In genomic region chr1:177945943-177946650, GRCh38 we compare ENCODE assay signal across 9 cellular contexts. TPM values are rescaled to one million over a fixed set of nuclear protein-coding genes. Genes with fewer than 3 reads are reported as not detected.
DNase-seq lines count a peak whose midpoint lies in the region; ATAC-seq, FAIRE-seq and TF ChIP-seq lines count a peak whose summit lies in the region.
"Had no signal": no experiment of that assay in that cellular context is flagged by ENCODE, and none has a peak within 500 bp of the region (broad histone marks: within the 10 kb centered on the region; RNA-seq: fewer than 3 reads in every experiment).

No MANE protein-coding gene starts in this region.

- intact Hi-C loops in tibial artery (cut with DNase I; ENCODE audit: low total_unique reads) = no loop called here

- DNase-seq in NCI-H510A treated with DMSO at 0.1 percent for 48 hours (lab: John Stamatoyannopoulos, UW) = peak; percentile 59
- DNase-seq in NCI-H510A (lab: John Stamatoyannopoulos, UW) = no peak
- peak; percentile 84 for DNase-seq in Karpas-422
- DNase-seq in RCC 7860 (ENCODE audit: low spot score) = peak; percentile 25
- DNase-seq in bronchial epithelial cell (ENCODE audit: low read depth) = peak; percentile 74
- peak; percentile 89 for DNase-seq in left kidney (ENCODE audit: low read depth, low spot score)
- no peak for DNase-seq in tibial artery

- no peak overlapping the region for H3K9ac ChIP-seq in Karpas-422 (ENCODE audit: low read length)

- H3K4me3 ChIP-seq in Karpas-422 (ENCODE audit: low read length) = no peak overlapping the region
- H3K4me3 ChIP-seq in bronchial epithelial cell (ENCODE audit: low read depth, low read length) = no peak overlapping the region
- H3K4me3 ChIP-seq in tibial artery = no peak overlapping the region

- FAIRE-seq in RCC 7860 (lab: Jason Lieb, UNC) (no peak), bronchial epithelial cell (lab: Jason Lieb, UNC) (no peak)
- FAIRE-seq: frontal cortex had no signal

- H3K27me3 ChIP-seq in Karpas-422 (ENCODE audit: low read length) (no peaks in the 10 kb centered on the region), bronchial epithelial cell (ENCODE audit: control insufficient read depth, insufficient read depth, low read length) (no peaks in the 10 kb centered on the region), tibial artery (no peaks in the 10 kb centered on the region)

- no peaks in the 10 kb centered on the region for H3K79me2 ChIP-seq in Karpas-422 (ENCODE audit: low read length)

- no peaks in the 10 kb centered on the region for H3K9me2 ChIP-seq in Karpas-422 (replicated peaks; ENCODE audit: insufficient read depth, low read length)

- no peaks in the 10 kb centered on the region for H3K4me1 ChIP-seq in Karpas-422 (ENCODE audit: low read length)
- no peaks in the 10 kb centered on the region for H3K4me1 ChIP-seq in tibial artery

- no peak overlapping the region for H2AFZ ChIP-seq in Karpas-422 (ENCODE audit: low read length)

- ATAC-seq in GM21390 (IDR thresholded peaks at IDR 0.05; ENCODE audit: unreplicated experiment) = peak; percentile 65

- H3K27ac ChIP-seq in Karpas-422 (ENCODE audit: low read length) (no peak overlapping the region), tibial artery (no peak overlapping the region)

- H3K36me3 ChIP-seq in Karpas-422 (ENCODE audit: insufficient read depth, low read length) (no peaks in the 10 kb centered on the region), bronchial epithelial cell (ENCODE audit: control insufficient read depth, insufficient read depth, low read length) (no peaks in the 10 kb centered on the region), tibial artery (peaks cover 3 to 38% (median 8%) of the 10 kb centered on the region in 3 donors)

- H4K20me1 ChIP-seq in Karpas-422 (ENCODE audit: insufficient read depth, low read depth, low read length) = no peaks in the 10 kb centered on the region

- H3K9me3 ChIP-seq in Karpas-422 (ENCODE audit: low read length) (no peaks in the 10 kb centered on the region), tibial artery (no peaks in the 10 kb centered on the region)

- H3K4me2 ChIP-seq in Karpas-422 (ENCODE audit: low read depth, low read length, poor library complexity, severe bottlenecking) = no peak overlapping the region

- TF ChIP-seq CTCF in bronchial epithelial cell (IDR thresholded peaks at IDR 0.05; ENCODE audit: insufficient read depth, low read length, severe bottlenecking) (peak; percentile 88), tibial artery (IDR thresholded peaks at IDR 0.05) (peak; percentile 69 to 71)

RNA-seq across cellular contexts. Expression of gene SEC16B, which starts 23.8 kb away (rescaled TPM):
- 0.11 TPM in 1 of 2 replicates, not detected in the other for total RNA-seq in Karpas-422 (2014; rRNA removed; shearing (Covaris generic); ENCODE audit: low replicate concordance)
- total RNA-seq in bronchial epithelial cell = 0.26 TPM in 2 replicates
- total RNA-seq: frontal cortex had no signal

Comparison
In these comparisons a context has a peak if more than half of its experiments do, and no peak if none do; other contexts are left out.
1. DNase-seq: peak in NCI-H510A treated with DMSO at 0.1 percent for 48 hours (single experiment), Karpas-422 (single experiment), RCC 7860 (single experiment), bronchial epithelial cell (single experiment) and left kidney (single experiment); none in NCI-H510A (single experiment) and tibial artery (0 of 2).